In genomic region chr10:116490028-116490662, GRCh38 we compare ENCODE assay signal across 8 cellular contexts. TPM values are rescaled to one million over a fixed set of nuclear protein-coding genes. Genes with fewer than 3 reads are reported as not detected.
DNase-seq lines count a peak whose midpoint lies in the region; ATAC-seq and TF ChIP-seq lines count a peak whose summit lies in the region.

No MANE protein-coding gene starts in this region.

- 6 to 22% methylated on average over 2 of the region's 2 CpGs for WGBS in thyroid gland, 2 donors

- no peaks in the 10 kb centered on the region for H4K20me1 ChIP-seq in fibroblast of lung (ENCODE audit: control insufficient read depth, extremely low read depth, insufficient read depth, low read length)

- H3K4me3 ChIP-seq in AG09309 (ENCODE audit: control insufficient read depth, low read depth, low read length) (no peak overlapping the region), fibroblast of lung (replicated peaks in 1 of 4; ENCODE audit: control extremely low read depth in 1 of 4, insufficient read depth in 1 of 4, low read depth in 3 of 4, low read length in 4 of 4) (no peak overlapping the region), thyroid gland (replicated peaks in 1 of 3) (no peak overlapping the region)

- H3K9me3 ChIP-seq in fibroblast of lung (ENCODE audit: control insufficient read depth, insufficient read depth, low read depth, low read length) (no peaks in the 10 kb centered on the region), thyroid gland (no peaks in the 10 kb centered on the region)

- H3K36me3 ChIP-seq in fibroblast of lung (ENCODE audit: control insufficient read depth, insufficient read depth, low read length) (no peaks in the 10 kb centered on the region), thyroid gland (no peaks in the 10 kb centered on the region)

- ATAC-seq in GM18519 (IDR thresholded peaks at IDR 0.05; ENCODE audit: low FRiP score, unreplicated experiment): peak; percentile 78
- no peak for ATAC-seq in esophagus mucosa
- ATAC-seq in left ventricle myocardium superior: no peak

- intact Hi-C loops in thyroid gland (cut with DNase I) (no loop called here), left ventricle myocardium superior (cut with micrococcal nuclease) (no loop called here)

- H3K27ac ChIP-seq in fibroblast of lung (ENCODE audit: insufficient read depth, low read length) (no peak overlapping the region), thyroid gland (no peak overlapping the region)

- H3K4me1 ChIP-seq in fibroblast of lung (ENCODE audit: control insufficient read depth, extremely low read depth, insufficient read depth, low read length) (no peaks in the 10 kb centered on the region), thyroid gland (no peaks in the 10 kb centered on the region)

- DNase-seq in AG09309 (ENCODE audit: low read depth) (no peak), NCI-H69 (lab: John Stamatoyannopoulos, UW) (peak; percentile 17), fibroblast of lung (ENCODE audit: low read depth in 2 of 2) (peak; percentile 8 to 28), thyroid gland (no peak), activated T-cell treated with anti-CD3 and anti-CD28 coated beads for 4 hours (no peak), left ventricle myocardium superior (no peak)

- H3K79me2 ChIP-seq in fibroblast of lung (ENCODE audit: control insufficient read depth, insufficient read depth, low read length): no peaks in the 10 kb centered on the region

- H2AFZ ChIP-seq in fibroblast of lung (ENCODE audit: low read length): no peak overlapping the region

- peak; percentile 48 for TF ChIP-seq CTCF in AG09309 (IDR thresholded peaks at IDR 0.05; ENCODE audit: control insufficient read depth, insufficient read depth, low read depth, low read length, missing control alignments)
- peak; percentile 26 to 62 for TF ChIP-seq CTCF in fibroblast of lung (conservative IDR thresholded peaks at IDR 0.05 in 1 of 2, IDR thresholded peaks at IDR 0.05 in 1 of 2; ENCODE audit: low read depth in 1 of 2, low read length in 2 of 2)
- TF ChIP-seq CTCF in thyroid gland (IDR thresholded peaks at IDR 0.05): peak in 4 of 6 experiments; percentile 21 to 59 (median 40)

- no peak overlapping the region for H3K9ac ChIP-seq in fibroblast of lung (ENCODE audit: insufficient read depth, low read length)

- no peak overlapping the region for H3K4me2 ChIP-seq in fibroblast of lung (ENCODE audit: extremely low read depth, insufficient read depth, low read length)

- H3K27me3 ChIP-seq in fibroblast of lung (ENCODE audit: control insufficient read depth, insufficient read depth, low read length) (no peaks in the 10 kb centered on the region), thyroid gland (no peaks in the 10 kb centered on the region)

- TF ChIP-seq POLR2A in thyroid gland (IDR thresholded peaks at IDR 0.05): no peak

RNA-seq across cellular contexts. Expression of gene PNLIP, which starts 55.6 kb away (rescaled TPM):
- total RNA-seq in fibroblast of lung (not detected in 2 replicates), thyroid gland (not detected), esophagus mucosa (not detected), left ventricle myocardium superior (not detected)
- polyA plus RNA-seq in fibroblast of lung: not detected in 2 replicates
- not detected in 2 replicates for polyA plus RNA-seq in fibroblast of lung (2012)
- not detected in 2 replicates for polyA minus RNA-seq in fibroblast of lung (ENCODE audit: low replicate concordance)

Comparison
In these comparisons a context has a peak if more than half of its experiments do, and no peak if none do; other contexts are left out.
1. DNase-seq: peak in NCI-H69 (single experiment) and fibroblast of lung (2 of 2); none in AG09309 (single experiment), thyroid gland (0 of 2), activated T-cell treated with anti-CD3 and anti-CD28 coated beads for 4 hours (single experiment) and left ventricle myocardium superior (single experiment).
2. Peak in every context shown above with its lines, with median percentiles within 50 percentile points of each other: CTCF ChIP-seq.